10 cellular contexts compared by ENCODE assay signal in the genomic region with DNA sequence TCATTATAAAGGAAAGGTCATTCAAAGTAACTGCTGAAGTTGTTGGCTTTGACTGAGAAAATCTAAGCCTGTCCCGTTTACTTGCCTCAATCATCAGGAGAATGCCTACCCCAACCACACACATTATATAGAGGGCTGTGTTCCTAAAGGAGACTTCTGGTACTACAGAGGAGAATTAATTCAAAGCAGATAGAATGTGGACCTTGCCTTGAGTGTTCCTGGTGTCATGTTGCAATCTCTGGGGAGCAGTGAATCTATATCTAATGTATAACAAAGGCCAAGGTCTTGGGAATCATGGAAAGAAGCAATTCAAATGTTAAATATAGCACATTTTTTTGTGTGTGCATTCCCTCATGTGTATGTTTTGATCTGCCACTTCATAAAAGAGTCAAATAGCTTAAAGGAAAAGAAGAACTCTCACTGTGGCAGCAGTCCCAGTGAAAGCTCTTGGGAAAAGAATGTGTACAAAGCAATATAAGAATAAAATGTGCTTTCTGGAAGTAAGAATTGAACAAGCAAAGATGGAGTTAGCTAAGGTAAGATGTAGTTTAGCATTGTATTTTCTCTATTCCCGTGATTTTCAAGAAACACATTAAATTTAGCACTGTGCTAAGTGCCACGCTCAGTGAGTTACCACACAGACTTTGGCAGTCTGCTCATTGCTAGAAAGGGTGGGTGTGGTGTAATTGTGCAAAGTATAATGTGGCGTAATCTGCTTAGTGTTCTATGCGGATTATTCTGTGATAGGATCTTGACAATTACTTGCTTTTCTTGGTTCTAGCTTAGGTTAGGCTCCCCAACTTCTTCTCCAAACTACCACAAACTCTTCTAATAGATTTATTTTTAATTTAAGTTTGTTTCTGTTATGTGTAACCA. TPM values are rescaled to one million over a fixed set of nuclear protein-coding genes. Genes with fewer than 3 reads are reported as not detected.
A peak's percentile ranks its signal among the peaks of the same experiment; 100 is the strongest.
DNase-seq lines count a peak whose midpoint lies in the region; ATAC-seq and TF ChIP-seq lines count a peak whose summit lies in the region.
"Had no signal": no experiment of that assay in that cellular context is flagged by ENCODE, and none has a peak within 500 bp of the region (broad histone marks: within the 10 kb centered on the region; RNA-seq: fewer than 3 reads in every experiment).

No MANE protein-coding gene starts in this region.

- DNase-seq in BE2C (no peak), NCI-H2171 (lab: John Stamatoyannopoulos, UW) (peak; percentile 15), fibroblast of peridontal ligament (ENCODE audit: extremely low read depth) (peak; percentile 77), ecto neural progenitor cell (ENCODE audit: low spot score) (no peak)
- no peak for DNase-seq in stimulated activated CD4-positive, alpha-beta T cell treated with anti-CD3 and anti-CD28 coated beads, Interleukin-4, amount 100 ng/mL, for 1 hour
- DNase-seq: activated naive CD4-positive, alpha-beta T cell treated with Interleukin-2 at 50 U/mL for 16 hours; OCI-M1 had no signal

- peak overlapping the region in 1 of 3 experiments; percentile 1 for H3K4me3 Mint-ChIP-seq in nephron

- ATAC-seq in GM18858 (IDR thresholded peaks at IDR 0.05; ENCODE audit: unreplicated experiment): no peak
- ATAC-seq in HG02981 (IDR thresholded peaks at IDR 0.05; ENCODE audit: unreplicated experiment): no peak

- peaks cover 7% of the 10 kb centered on the region; the same call in 1 of the 2 replicates for H3K27me3 ChIP-seq in BE2C

- peaks cover 9% of the 10 kb centered on the region for H3K36me3 Mint-ChIP-seq in nephron (ENCODE audit: low read depth)

- H3K4me1 Mint-ChIP-seq in nephron: peaks cover 52% of the 10 kb centered on the region

- H3K27ac Mint-ChIP-seq in nephron: peak overlapping the region; percentile 84 to 89 (median 86)

- no peaks in the 10 kb centered on the region for H3K36me3 ChIP-seq in BE2C

- TF ChIP-seq CTCF in BE2C (IDR thresholded peaks at IDR 0.05; ENCODE audit: low read depth, low read length): 0 out of 2 replicates have a peak, but pooled peaks have one; percentile 3
- TF ChIP-seq CTCF in nephron (IDR thresholded peaks at IDR 0.05; ENCODE audit: unreplicated experiment in 3 of 3): peak in 2 of 3 experiments; percentile 27 to 46

- no peaks in the 10 kb centered on the region for H3K9me3 ChIP-seq in BE2C

- H3K4me1 ChIP-seq in BE2C: no peaks in the 10 kb centered on the region

- H3K9me3 Mint-ChIP-seq in nephron: no peaks in the 10 kb centered on the region

- no peak overlapping the region for H3K4me3 ChIP-seq in BE2C (ENCODE audit: low read depth, low read length)

- H3K27me3 Mint-ChIP-seq in nephron (ENCODE audit: low read depth): no peaks in the 10 kb centered on the region

RNA-seq across cellular contexts. Expression of gene ADH6, which starts 13.7 kb away (rescaled TPM):
- not detected for polyA plus RNA-seq in BE2C (2012; ENCODE audit: insufficient read depth, insufficient read length, low read depth)

Comparison
In these comparisons a context has a peak if more than half of its experiments do, and no peak if none do; other contexts are left out.
1. DNase-seq: peak in NCI-H2171 (single experiment) and fibroblast of peridontal ligament (single experiment); none in BE2C (single experiment), ecto neural progenitor cell (single experiment) and stimulated activated CD4-positive, alpha-beta T cell treated with anti-CD3 and anti-CD28 coated beads, Interleukin-4, amount 100 ng/mL, for 1 hour (single experiment).